ENCODE assay signal across 8 cellular contexts in genomic region chr2:46650556-46651001, GRCh38. TPM values are rescaled to one million over a fixed set of nuclear protein-coding genes. Genes with fewer than 3 reads are reported as not detected.
A peak's percentile ranks its signal among the peaks of the same experiment; 100 is the strongest.
DNase-seq lines count a peak whose midpoint lies in the region; ATAC-seq and TF ChIP-seq lines count a peak whose summit lies in the region.

No MANE protein-coding gene starts in this region.

- no peak overlapping the region for H3K4me3 ChIP-seq in Caco-2 (ENCODE audit: low read depth, low read length)

- no peak for ATAC-seq in HG02678 (IDR thresholded peaks at IDR 0.05; ENCODE audit: unreplicated experiment)

- no peaks in the 10 kb centered on the region for H3K9me3 Mint-ChIP-seq in Caco-2 (ENCODE audit: unreplicated experiment)
- H3K9me3 Mint-ChIP-seq in activated CD4-positive, alpha-beta T cell treated with anti-CD3 and anti-CD28 coated beads, Interleukin-2, amount 10 ng/mL, durations not matched to agents 7 days and 5 days = no peaks in the 10 kb centered on the region

- H3K27ac Mint-ChIP-seq in Caco-2 (ENCODE audit: unreplicated experiment) = no peak overlapping the region
- no peak overlapping the region for H3K27ac Mint-ChIP-seq in activated CD4-positive, alpha-beta T cell treated with anti-CD3 and anti-CD28 coated beads, Interleukin-2, amount 10 ng/mL, durations not matched to agents 7 days and 5 days

- intact Hi-C loops in Caco-2 (cut with micrococcal nuclease; ENCODE audit: unreplicated experiment) = loop anchor here (1.0 to 10.0 kb wide), 3 partner anchors 18 to 656 kb away; no protein-coding TSS in a partner anchor

- DNase-seq in Caco-2 (peak; percentile 74 to 79), HK-2 (ENCODE audit: unreplicated experiment) (peak; percentile 61), NCI-H748 treated with DMSO at 0.1 percent for 48 hours (lab: John Stamatoyannopoulos, UW) (peak; percentile 55), dermis blood vessel endothelial cell (peak; percentile 94), lung microvascular endothelial cell (ENCODE audit: low read depth in 2 of 2) (peak; percentile 91 to 92)
- DNase-seq in activated CD4-positive, alpha-beta T cell treated with anti-CD3 and anti-CD28 coated beads, Interleukin-2, amount 10 ng/mL, durations not matched to agents 7 days and 5 days = peak; percentile 79
- DNase-seq in stimulated activated CD8-positive, alpha-beta memory T cell treated with anti-CD3 and anti-CD28 coated beads, Interleukin-15, amount 100 ng/mL, for 48 hours (ENCODE audit: low read depth in 2 of 2) = peak; percentile 28 to 38

- BruUV-seq in Caco-2 (replicated peaks; lab: Mats Ljungman, UMichigan) = no TSS peak

- H3K4me1 Mint-ChIP-seq in Caco-2 (ENCODE audit: low read depth, unreplicated experiment) = no peaks in the 10 kb centered on the region
- no peaks in the 10 kb centered on the region for H3K4me1 Mint-ChIP-seq in activated CD4-positive, alpha-beta T cell treated with anti-CD3 and anti-CD28 coated beads, Interleukin-2, amount 10 ng/mL, durations not matched to agents 7 days and 5 days

- POLR2A ChIA-PET in Caco-2 (lab: Charles Lee) = no interaction called here
- POLR2A ChIA-PET in activated CD4-positive, alpha-beta T cell treated with anti-CD3 and anti-CD28 coated beads, Interleukin-2, amount 10 ng/mL, durations not matched to agents 7 days and 5 days (lab: Charles Lee) = no interaction called here

- H3K27me3 Mint-ChIP-seq in Caco-2 (ENCODE audit: insufficient read depth, unreplicated experiment) = no peaks in the 10 kb centered on the region
- H3K27me3 Mint-ChIP-seq in activated CD4-positive, alpha-beta T cell treated with anti-CD3 and anti-CD28 coated beads, Interleukin-2, amount 10 ng/mL, durations not matched to agents 7 days and 5 days = peaks cover 13% of the 10 kb centered on the region

- peak; percentile 88 to 90 for TF ChIP-seq CTCF in Caco-2 (IDR thresholded peaks at IDR 0.05; ENCODE audit: insufficient read depth in 1 of 2, low read depth in 1 of 2, low read length in 1 of 2, severe bottlenecking in 1 of 2, unreplicated experiment in 1 of 2)

- H3K36me3 Mint-ChIP-seq in Caco-2 (ENCODE audit: insufficient read depth, unreplicated experiment) = no peaks in the 10 kb centered on the region
- H3K36me3 Mint-ChIP-seq in activated CD4-positive, alpha-beta T cell treated with anti-CD3 and anti-CD28 coated beads, Interleukin-2, amount 10 ng/mL, durations not matched to agents 7 days and 5 days (ENCODE audit: low read depth) = no peaks in the 10 kb centered on the region

- CTCF ChIA-PET in Caco-2 (lab: Charles Lee) = interaction anchor here (1.0 kb wide), 1 partner anchor 238 kb away, joined by 3 read pairs; no protein-coding TSS in a partner anchor
- CTCF ChIA-PET in activated CD4-positive, alpha-beta T cell treated with anti-CD3 and anti-CD28 coated beads, Interleukin-2, amount 10 ng/mL, durations not matched to agents 7 days and 5 days (lab: Charles Lee) = interaction anchor here (0.6 to 2.2 kb wide), 12 partner anchors 13 to 645 kb away, joined by 3 to 6 read pairs (median 4); no protein-coding TSS in a partner anchor

- no peaks in the 10 kb centered on the region for H3K36me3 ChIP-seq in Caco-2 (ENCODE audit: control insufficient read depth, insufficient read depth, low read length)

- H3K4me1 ChIP-seq in Caco-2 = no peaks in the 10 kb centered on the region

- no peaks in the 10 kb centered on the region for H3K9me3 ChIP-seq in Caco-2

- H3K27me3 ChIP-seq in Caco-2 (replicated peaks; ENCODE audit: control insufficient read depth, insufficient read depth, low read length) = no peaks in the 10 kb centered on the region

- no peak overlapping the region for H3K4me3 Mint-ChIP-seq in Caco-2 (ENCODE audit: unreplicated experiment)
- H3K4me3 Mint-ChIP-seq in activated CD4-positive, alpha-beta T cell treated with anti-CD3 and anti-CD28 coated beads, Interleukin-2, amount 10 ng/mL, durations not matched to agents 7 days and 5 days = no peak overlapping the region

RNA-seq across cellular contexts. Expression of gene CRIPT, which starts 33.6 kb away (rescaled TPM):
- total RNA-seq in Caco-2 (2022) = 15.2 and 15.3 TPM in 2 replicates
- total RNA-seq in activated CD4-positive, alpha-beta T cell treated with anti-CD3 and anti-CD28 coated beads, Interleukin-2, amount 10 ng/mL, durations not matched to agents 7 days and 5 days = 10 to 100 TPM; 10.0 to 10.3 TPM
- 14.3 and 21.8 TPM in 2 replicates for total RNA-seq in dermis blood vessel endothelial cell
- total RNA-seq in lung microvascular endothelial cell = 10.5 and 16.5 TPM in 2 replicates

RNA-seq across cellular contexts. Expression of gene PIGF, which starts 33.7 kb away (rescaled TPM):
- 15.7 and 19.3 TPM in 2 replicates for total RNA-seq in Caco-2 (2022)
- total RNA-seq in activated CD4-positive, alpha-beta T cell treated with anti-CD3 and anti-CD28 coated beads, Interleukin-2, amount 10 ng/mL, durations not matched to agents 7 days and 5 days = 10 to 100 TPM; 20.4 to 22.3 TPM
- 20.3 and 21.1 TPM in 2 replicates for total RNA-seq in dermis blood vessel endothelial cell
- 9.6 and 12.7 TPM in 2 replicates for total RNA-seq in lung microvascular endothelial cell

RNA-seq across cellular contexts. Expression of gene SOCS5, which starts 48.5 kb away (rescaled TPM):
- 19.7 and 19.8 TPM in 2 replicates for total RNA-seq in Caco-2 (2022)
- total RNA-seq in activated CD4-positive, alpha-beta T cell treated with anti-CD3 and anti-CD28 coated beads, Interleukin-2, amount 10 ng/mL, durations not matched to agents 7 days and 5 days = 1 to 10 TPM; 6.5 to 6.9 TPM
- total RNA-seq in dermis blood vessel endothelial cell = 27.4 and 29.4 TPM in 2 replicates
- 16.1 and 20.2 TPM in 2 replicates for total RNA-seq in lung microvascular endothelial cell

Comparison
In these comparisons a context has a peak if more than half of its experiments do, and no peak if none do; other contexts are left out.
1. DNase-seq: peak in every context shown above with its lines; median percentile 94 in dermis blood vessel endothelial cell; 92 in lung microvascular endothelial cell; 79 in activated CD4-positive, alpha-beta T cell treated with anti-CD3 and anti-CD28 coated beads, Interleukin-2, amount 10 ng/mL, durations not matched to agents 7 days and 5 days; 76 in Caco-2; 61 in HK-2; 55 in NCI-H748 treated with DMSO at 0.1 percent for 48 hours; 33 in stimulated activated CD8-positive, alpha-beta memory T cell treated with anti-CD3 and anti-CD28 coated beads, Interleukin-15, amount 100 ng/mL, for 48 hours.